ENCODE assay signal across 8 cellular contexts in the genomic region with DNA sequence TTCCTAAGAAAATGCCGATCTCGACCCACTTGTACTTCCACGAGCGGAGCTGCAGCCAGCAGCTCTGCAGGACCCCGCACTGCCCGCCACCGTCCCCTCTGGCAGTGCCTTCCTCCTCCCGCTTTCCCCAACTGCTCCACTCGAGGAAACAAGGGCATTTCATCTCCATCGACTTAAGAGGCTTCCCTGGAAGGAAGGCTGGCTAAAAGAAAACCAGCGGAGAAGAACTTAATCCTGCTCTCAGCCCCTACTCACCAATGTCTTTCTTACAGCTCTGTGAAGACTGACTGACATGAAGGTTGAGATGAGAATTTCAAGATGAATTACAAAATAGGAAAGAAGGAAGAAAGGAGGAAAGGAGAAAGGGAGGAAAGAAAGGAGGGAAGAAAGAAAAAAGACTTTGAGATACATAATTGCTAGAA. TPM values are rescaled to one million over a fixed set of nuclear protein-coding genes. Genes with fewer than 3 reads are reported as not detected.
DNase-seq lines count a peak whose midpoint lies in the region; ATAC-seq and TF ChIP-seq lines count a peak whose summit lies in the region.
"Had no signal": no experiment of that assay in that cellular context is flagged by ENCODE, and none has a peak within 500 bp of the region (broad histone marks: within the 10 kb centered on the region; RNA-seq: fewer than 3 reads in every experiment).

No MANE protein-coding gene starts in this region.

- TF ChIP-seq POLR2A in breast epithelium (IDR thresholded peaks at IDR 0.05) (no peak), suprapubic skin (IDR thresholded peaks at IDR 0.05) (no peak), erythroblast (IDR thresholded peaks at IDR 0.05; ENCODE audit: low read length) (no peak)

- H3K27me3 Mint-ChIP-seq in IgD-negative memory B cell = peaks cover 43% of the 10 kb centered on the region

- H3K36me3 ChIP-seq in breast epithelium (no peaks in the 10 kb centered on the region), suprapubic skin (no peaks in the 10 kb centered on the region)

- no peak for TF ChIP-seq CTCF in breast epithelium (IDR thresholded peaks at IDR 0.05)
- TF ChIP-seq CTCF in suprapubic skin (IDR thresholded peaks at IDR 0.05) = no peak

- peak overlapping the region in 2 of 3 donors; percentile 35 to 72 for H3K27ac Mint-ChIP-seq in IgD-negative memory B cell

- peaks cover 11% of the 10 kb centered on the region for H3K36me3 Mint-ChIP-seq in IgD-negative memory B cell

- ATAC-seq in left colon = no peak

- H3K27me3 ChIP-seq in breast epithelium (peaks cover 0 to 6% of the 10 kb centered on the region in 2 donors), layer of hippocampus (ENCODE audit: control insufficient read depth, insufficient read depth, low read length) (peaks cover 21% of the 10 kb centered on the region), suprapubic skin (peaks cover 69% of the 10 kb centered on the region)

- no peaks in the 10 kb centered on the region for H3K9me3 Mint-ChIP-seq in IgD-negative memory B cell

- no peaks in the 10 kb centered on the region for H3K9me3 ChIP-seq in breast epithelium
- H3K9me3 ChIP-seq in suprapubic skin = no peaks in the 10 kb centered on the region

- H3K4me3 Mint-ChIP-seq in IgD-negative memory B cell = peak overlapping the region; percentile 71 to 91 (median 82)

- peak overlapping the region in 1 of 2 donors; percentile 55 for H3K27ac ChIP-seq in breast epithelium
- peak overlapping the region; percentile 64 for H3K27ac ChIP-seq in layer of hippocampus (ENCODE audit: low read depth, low read length)
- H3K27ac ChIP-seq in suprapubic skin = peak overlapping the region; percentile 66

- no peak for DNase-seq in breast epithelium (ENCODE audit: low spot score in 2 of 2)
- DNase-seq in suprapubic skin (ENCODE audit: low spot score in 2 of 2) = no peak
- no peak for DNase-seq in erythroblast (lab: John Stamatoyannopoulos, UW)
- no peak for DNase-seq in left colon
- no peak for DNase-seq in A172 (ENCODE audit: low spot score)
- DNase-seq: NCI-H1092 had no signal

- peaks cover 11 to 13% (median 11%) of the 10 kb centered on the region in 3 donors for H3K4me1 Mint-ChIP-seq in IgD-negative memory B cell

- TF ChIP-seq EP300 in suprapubic skin (IDR thresholded peaks at IDR 0.05) = no peak

- H3K4me3 ChIP-seq in breast epithelium (peak overlapping the region; percentile 60 to 87 (median 70)), suprapubic skin (peak overlapping the region; percentile 73)

- WGBS in suprapubic skin = 12% methylated on average over 11 of the region's 11 CpGs

- H3K4me1 ChIP-seq in breast epithelium (no peaks in the 10 kb centered on the region), suprapubic skin (peaks cover 23% of the 10 kb centered on the region)

- intact Hi-C loops in breast epithelium (cut with DNase I; ENCODE audit: low total_unique reads) = no loop called here
- intact Hi-C loops in left colon (cut with DNase I, micrococcal nuclease) = no loop called here

RNA-seq across cellular contexts. Expression of a gene that starts 15.6 kb away (rescaled TPM):
- not detected for polyA plus RNA-seq in IgD-negative memory B cell
- total RNA-seq in breast epithelium (10 to 100 TPM in 1 of 3 donors, 1 to 10 TPM in 2; 3.7 to 13.2 (median 7.5) TPM), suprapubic skin (10 to 100 TPM; 14.5 to 35.8 (median 21.4) TPM), left colon (1 to 10 TPM in 1 of 2 donors, under 1 TPM in 1; 0.82 to 1.5 TPM)
- total RNA-seq in A172 (2014; rRNA removed; shearing (Covaris generic)) = 3.5 and 4.6 TPM in 2 replicates
